In the genomic region with DNA sequence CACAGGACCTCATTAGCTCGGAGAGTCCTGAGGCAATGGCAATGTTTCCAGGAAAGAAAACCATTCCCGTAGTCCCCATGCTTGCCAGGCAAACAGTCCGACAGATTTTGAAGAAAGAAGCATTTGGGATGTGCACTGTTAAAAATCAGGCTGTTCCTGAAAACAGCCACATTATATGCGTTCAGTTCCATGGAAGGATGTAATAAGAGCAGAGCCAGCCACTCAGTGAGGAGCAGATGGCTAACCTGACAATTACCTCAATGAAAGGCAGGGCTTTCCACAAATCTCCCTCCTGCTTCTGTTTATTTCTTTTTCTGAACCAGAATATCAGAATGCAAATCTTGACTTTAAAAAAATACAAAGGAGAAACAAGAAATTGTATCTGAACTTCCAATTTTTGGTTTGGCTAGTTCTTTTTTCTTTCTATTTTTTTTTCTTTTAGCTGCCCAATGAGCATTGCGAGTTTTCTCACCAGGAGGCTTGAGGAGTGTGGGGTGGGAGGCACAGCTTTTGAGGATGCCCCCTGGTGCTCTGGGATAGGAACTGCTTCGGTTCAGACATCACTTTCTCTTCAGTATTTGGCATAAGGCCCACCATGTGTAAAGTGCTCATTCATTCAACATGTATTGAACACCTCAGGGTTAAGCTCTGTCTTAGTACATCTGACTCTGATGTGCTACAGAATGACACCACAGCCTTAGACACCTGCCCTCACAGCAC, we compare ENCODE assay signal across 9 cellular contexts.
DNase-seq lines count a peak whose midpoint lies in the region; ATAC-seq, FAIRE-seq and TF ChIP-seq lines count a peak whose summit lies in the region.
"Had no signal": no experiment of that assay in that cellular context is flagged by ENCODE, and none has a peak within 500 bp of the region (broad histone marks: within the 10 kb centered on the region; RNA-seq: fewer than 3 reads in every experiment).

No MANE protein-coding gene starts in this region.

- intact Hi-C loops in K562 (cut with micrococcal nuclease), result no loop called here

- H3K4me3 ChIP-seq in K562 (no peak overlapping the region), keratinocyte (ENCODE audit: control insufficient read depth in 2 of 3, extremely low read depth in 1 of 3, insufficient read depth in 2 of 3, low read depth in 1 of 3, low read length in 3 of 3) (no peak overlapping the region)

- H3K4me1 ChIP-seq in K562 (replicated peaks in 1 of 2; ENCODE audit: control insufficient read depth in 2 of 2, insufficient read depth in 2 of 2, low read length in 2 of 2), result no peaks in the 10 kb centered on the region
- peaks cover 18% of the 10 kb centered on the region for H3K4me1 ChIP-seq in keratinocyte (ENCODE audit: control insufficient read depth, extremely low read depth, insufficient read depth, low read length)

- H3K9me3 ChIP-seq in K562 (replicated peaks; ENCODE audit: control insufficient read depth, insufficient read depth, low read depth, low read length) (no peaks in the 10 kb centered on the region), keratinocyte (ENCODE audit: control insufficient read depth, low read depth, low read length) (no peaks in the 10 kb centered on the region)

- DNase-seq in activated CD4-positive, CD25-positive, alpha-beta regulatory T cell (lab: John Stamatoyannopoulos, UW), result peak in 3 of 4 experiments; percentile 10 to 21 (median 12)
- no peak for DNase-seq in activated CD4-positive, CD25-positive, alpha-beta regulatory T cell treated with anti-CD3 and anti-CD28 coated beads, Interleukin-2, amount 50 U/mL, for 72 hours
- DNase-seq in NCI-H1092 (lab: John Stamatoyannopoulos, UW), result peak; percentile 13
- peak in 4 of 5 donors; percentile 26 to 49 (median 36) for DNase-seq in T-helper 1 cell
- DNase-seq in K562 (ENCODE audit: extremely low read depth in 1 of 4, low spot score in 3 of 4), result peak; percentile 55 to 69 (median 64)
- no peak for DNase-seq in keratinocyte (ENCODE audit: low read depth, low spot score)
- peak; percentile 23 to 26 for DNase-seq in stimulated activated CD8-positive, alpha-beta memory T cell treated with anti-CD3 and anti-CD28 coated beads, Interleukin-2, amount 100 ng/mL, for 48 hours (ENCODE audit: low read depth in 2 of 2)

- H3K27ac ChIP-seq in K562 (ENCODE audit: extremely low read depth, low read depth, low read length), result no peak overlapping the region
- no peak overlapping the region for H3K27ac ChIP-seq in keratinocyte (ENCODE audit: control insufficient read depth, insufficient read depth, low read length)

- 43% methylated on average over 5 of the region's 6 CpGs for WGBS in K562 (ENCODE audit: insufficient coverage, low coverage, missing lambda C conversion rate)

- TF ChIP-seq RAD21 in K562 (CRISPR knock-in tag; conservative IDR thresholded peaks at IDR 0.05 in 1 of 2, IDR thresholded peaks at IDR 0.05 in 1 of 2), result peak in 1 of 2 experiments; percentile 43; a peak in 1 of 4 replicates

- no peaks in the 10 kb centered on the region for H3K27me3 ChIP-seq in K562 (ENCODE audit: control insufficient read depth in 2 of 2, insufficient read depth in 2 of 2, low read length in 2 of 2)
- no peaks in the 10 kb centered on the region for H3K27me3 ChIP-seq in keratinocyte (ENCODE audit: control insufficient read depth, extremely low read depth, insufficient read depth, low read length)

- H3K9ac ChIP-seq in K562 (ENCODE audit: insufficient read depth in 1 of 2, low read depth in 2 of 2, low read length in 2 of 2) (no peak overlapping the region), keratinocyte (ENCODE audit: control insufficient read depth, extremely low read depth, insufficient read depth, low read length) (no peak overlapping the region)

- H3K36me3 ChIP-seq in K562 (ENCODE audit: control insufficient read depth, insufficient read depth, low read length), result peaks cover 6% of the 10 kb centered on the region; the same call in 1 of the 3 replicates
- no peaks in the 10 kb centered on the region for H3K36me3 ChIP-seq in keratinocyte (ENCODE audit: control insufficient read depth in 2 of 2, extremely low read depth in 1 of 2, insufficient read depth in 2 of 2, low read length in 2 of 2)

- H4K20me1 ChIP-seq in K562 (replicated peaks; ENCODE audit: control insufficient read depth, insufficient read depth, low read length) (no peaks in the 10 kb centered on the region), keratinocyte (ENCODE audit: control insufficient read depth, extremely low read depth, insufficient read depth, low read length) (no peaks in the 10 kb centered on the region)

- no peaks in the 10 kb centered on the region for H3K9me1 ChIP-seq in K562 (ENCODE audit: control insufficient read depth, insufficient read depth, low read length)
- no peaks in the 10 kb centered on the region for H3K9me1 ChIP-seq in keratinocyte (ENCODE audit: control insufficient read depth, extremely low read depth, insufficient read depth, low read length)

- dilution Hi-C loops in keratinocyte (cut with MboI; ENCODE audit: extremely low pct_ligation_motif_present, low sequenced_read_pairs), result no loop called here

- no TSS peak for BruUV-seq in K562 (replicated peaks; lab: Mats Ljungman, UMichigan)

- FAIRE-seq in K562 (lab: Jason Lieb, UNC) (peak; percentile 69), keratinocyte (lab: Jason Lieb, UNC) (peak; percentile 56)
- FAIRE-seq: G401.6 had no signal

- no peak overlapping the region for H3K4me2 ChIP-seq in K562 (ENCODE audit: insufficient read depth, low read length)
- no peak overlapping the region for H3K4me2 ChIP-seq in keratinocyte (ENCODE audit: control insufficient read depth, extremely low read depth, insufficient read depth, low read depth, low read length)

- POLR2A ChIA-PET in K562 (lab: Yijun Ruan, JAX), result no interaction called here

- H3K79me2 ChIP-seq in K562 (ENCODE audit: control insufficient read depth, insufficient read depth, low read length) (no peaks in the 10 kb centered on the region), keratinocyte (ENCODE audit: control insufficient read depth, insufficient read depth, low read length) (no peaks in the 10 kb centered on the region)

- no peak for TF ChIP-seq POLR2A in K562 (conservative IDR thresholded peaks at IDR 0.05)

- TF ChIP-seq CTCF in K562 (IDR thresholded peaks at IDR 0.05 in 2 of 3, conservative IDR thresholded peaks at IDR 0.05 in 1 of 3; ENCODE audit: insufficient read depth in 2 of 3, low read depth in 1 of 3, low read length in 3 of 3) (peak; percentile 60 to 63 (median 61)), keratinocyte (optimal IDR thresholded peaks at IDR 0.05 in 1 of 3, IDR thresholded peaks at IDR 0.05 in 1 of 3, conservative IDR thresholded peaks at IDR 0.05 in 1 of 3; ENCODE audit: extremely low read depth in 1 of 3, insufficient read depth in 2 of 3, low read length in 3 of 3) (peak; percentile 64 to 78 (median 69))

- in situ Hi-C loops in K562 (cut with MboI), result no loop called here

- no peak for TF ChIP-seq EP300 in K562 (IDR thresholded peaks at IDR 0.05; ENCODE audit: low read length)

- CTCF ChIA-PET in K562 (lab: Yijun Ruan, JAX; ENCODE audit: low intra/inter-chr PET ratio), result interaction anchor here (0.7 kb wide), 2 partner anchors 25 to 1598 kb away, joined by 4 to 5 read pairs; no protein-coding TSS in a partner anchor

- ATAC-seq in HG02642 (IDR thresholded peaks at IDR 0.05; ENCODE audit: poor library complexity, unreplicated experiment) (peak; percentile 95), K562 (peak; percentile 99)

- H2AFZ ChIP-seq in K562 (ENCODE audit: low read depth, low read length) (no peak overlapping the region), keratinocyte (ENCODE audit: control insufficient read depth, low read length) (no peak overlapping the region)

TF ChIP-seq in K562, 482 proteins besides CTCF, POLR2A, EP300 and RAD21:
- TF ChIP-seq ZNF384 (IDR thresholded peaks at IDR 0.05; ENCODE audit: low read depth, low read length) (peak; percentile 71; the same call in 1 of the 2 replicates), ZNF224 (CRISPR knock-in tag; IDR thresholded peaks at IDR 0.05) (no peak), NFIC (IDR thresholded peaks at IDR 0.05) (peak; percentile 82), ZFP36 (IDR thresholded peaks at IDR 0.05; ENCODE audit: low read depth, low read length, partially characterized antibody) (peak; percentile 42), ZNF766 (CRISPR knock-in tag; conservative IDR thresholded peaks at IDR 0.05) (no peak)
- TF ChIP-seq, protein P1, sequence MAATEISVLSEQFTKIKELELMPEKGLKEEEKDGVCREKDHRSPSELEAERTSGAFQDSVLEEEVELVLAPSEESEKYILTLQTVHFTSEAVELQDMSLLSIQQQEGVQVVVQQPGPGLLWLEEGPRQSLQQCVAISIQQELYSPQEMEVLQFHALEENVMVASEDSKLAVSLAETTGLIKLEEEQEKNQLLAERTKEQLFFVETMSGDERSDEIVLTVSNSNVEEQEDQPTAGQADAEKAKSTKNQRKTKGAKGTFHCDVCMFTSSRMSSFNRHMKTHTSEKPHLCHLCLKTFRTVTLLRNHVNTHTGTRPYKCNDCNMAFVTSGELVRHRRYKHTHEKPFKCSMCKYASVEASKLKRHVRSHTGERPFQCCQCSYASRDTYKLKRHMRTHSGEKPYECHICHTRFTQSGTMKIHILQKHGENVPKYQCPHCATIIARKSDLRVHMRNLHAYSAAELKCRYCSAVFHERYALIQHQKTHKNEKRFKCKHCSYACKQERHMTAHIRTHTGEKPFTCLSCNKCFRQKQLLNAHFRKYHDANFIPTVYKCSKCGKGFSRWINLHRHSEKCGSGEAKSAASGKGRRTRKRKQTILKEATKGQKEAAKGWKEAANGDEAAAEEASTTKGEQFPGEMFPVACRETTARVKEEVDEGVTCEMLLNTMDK (IDR thresholded peaks at IDR 0.05; ENCODE audit: borderline replicate concordance, insufficient read depth, low read depth, low read length, poor library complexity, severe bottlenecking), result peak; percentile 16
- TF ChIP-seq, protein P2, sequence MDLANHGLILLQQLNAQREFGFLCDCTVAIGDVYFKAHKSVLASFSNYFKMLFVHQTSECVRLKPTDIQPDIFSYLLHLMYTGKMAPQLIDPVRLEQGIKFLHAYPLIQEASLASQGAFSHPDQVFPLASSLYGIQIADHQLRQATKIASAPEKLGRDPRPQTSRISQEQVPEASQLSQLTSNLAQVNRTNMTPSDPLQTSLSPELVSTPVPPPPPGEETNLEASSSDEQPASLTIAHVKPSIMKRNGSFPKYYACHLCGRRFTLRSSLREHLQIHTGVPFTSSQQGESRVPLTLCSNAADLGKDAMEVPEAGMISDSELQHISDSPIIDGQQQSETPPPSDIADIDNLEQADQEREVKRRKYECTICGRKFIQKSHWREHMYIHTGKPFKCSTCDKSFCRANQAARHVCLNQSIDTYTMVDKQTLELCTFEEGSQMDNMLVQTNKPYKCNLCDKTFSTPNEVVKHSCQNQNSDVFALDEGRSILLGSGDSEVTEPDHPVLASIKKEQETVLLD (IDR thresholded peaks at IDR 0.05), result no peak

Comparison
In these comparisons a context has a peak if more than half of its experiments do, and no peak if none do; other contexts are left out.
1. DNase-seq: peak in activated CD4-positive, CD25-positive, alpha-beta regulatory T cell (3 of 4), NCI-H1092 (single experiment), T-helper 1 cell (4 of 5), K562 (4 of 4) and stimulated activated CD8-positive, alpha-beta memory T cell treated with anti-CD3 and anti-CD28 coated beads, Interleukin-2, amount 100 ng/mL, for 48 hours (2 of 2); none in activated CD4-positive, CD25-positive, alpha-beta regulatory T cell treated with anti-CD3 and anti-CD28 coated beads, Interleukin-2, amount 50 U/mL, for 72 hours (single experiment) and keratinocyte (single experiment).